ENCODE assay signal across 31 cellular contexts in genomic region chr3:77837626-77838025, GRCh38.
"Had no signal": no experiment of that assay in that cellular context is flagged by ENCODE, and none has a peak within 500 bp of the region (broad histone marks: within the 10 kb centered on the region; RNA-seq: fewer than 3 reads in every experiment).

No MANE protein-coding gene starts in this region.

- H3K9me3 ChIP-seq: ascending aorta, colonic mucosa, MG63 had no signal

- FAIRE-seq: RCC 7860, TTC549 had no signal

- H3K36me3 ChIP-seq: ascending aorta, cardiac muscle cell, colonic mucosa, MG63 had no signal

- H3K4me3 ChIP-seq: ascending aorta, cardiac muscle cell, colonic mucosa, MG63, PC-9 had no signal

- H3K4me2 ChIP-seq: PC-9 had no signal

- H3K27ac Mint-ChIP-seq: activated CD4-positive, alpha-beta T cell treated with anti-CD3 and anti-CD28 coated beads, Interleukin-2, amount 10 ng/mL, durations not matched to agents 24 days and 14 days; activated CD8-positive, alpha-beta T cell treated with anti-CD3 and anti-CD28 coated beads, Interleukin-2, amount 10 ng/mL, durations not matched to agents 7 days and 5 days; activated naive CD4-positive, alpha-beta T cell treated with anti-CD3 and anti-CD28 coated beads, Interleukin-2, amount 50 U/mL, for 24 hours; activated naive CD8-positive, alpha-beta T cell treated with anti-CD3 and anti-CD28 coated beads, Interleukin-2, amount 10 ng/mL, durations not matched to agents 7 days and 5 days; activated T-cell treated with anti-CD3 and anti-CD28 coated beads, Interleukin-2, amount 50 U/mL, for 24 hours; activated T-helper 2 cell treated with anti-CD3 and anti-CD28 coated beads, Interferon-gamma antibody, Interleukin-2, Interleukin-4, amounts not matched to agents 10 μg/mL and 5 μg/mL and 100 μg/mL, durations not matched to agents 14 hours and 24 hours and 36 hours; T-helper 1 cell treated with Interleukin-12 subunit alpha and Interleukin-12 subunit beta and Interleukin-4 antibody, amounts not matched to agents 30 μg/mL and 1 μg/mL, for 36 hours; T-helper 2 cell treated with Interferon-gamma antibody and Interleukin-4, amounts not matched to agents 5 μg/mL and 100 μg/mL, for 36 hours had no signal

- H3K27ac ChIP-seq: ascending aorta, cardiac muscle cell, colonic mucosa, PC-9, RWPE1 had no signal

- H2AFZ ChIP-seq: PC-9 had no signal

- H3K27me3 ChIP-seq: ascending aorta, cardiac muscle cell, colonic mucosa, MG63 had no signal

- H3K27me3 Mint-ChIP-seq: activated CD4-positive, alpha-beta T cell treated with anti-CD3 and anti-CD28 coated beads, Interleukin-2, amount 10 ng/mL, durations not matched to agents 24 days and 14 days; activated naive CD4-positive, alpha-beta T cell treated with anti-CD3 and anti-CD28 coated beads, Interleukin-2, amount 50 U/mL, for 24 hours; activated naive CD8-positive, alpha-beta T cell treated with anti-CD3 and anti-CD28 coated beads, Interleukin-2, amount 10 ng/mL, durations not matched to agents 7 days and 5 days; activated T-cell treated with anti-CD3 and anti-CD28 coated beads, Interleukin-2, amount 50 U/mL, for 24 hours; central memory CD8-positive, alpha-beta T cell had no signal

- DNase-seq: activated CD4-positive, alpha-beta T cell treated with anti-CD3 and anti-CD28 coated beads, Interleukin-2, amount 10 ng/mL, durations not matched to agents 24 days and 14 days; activated CD4-positive, alpha-beta T cell treated with anti-CD3 and anti-CD28 coated beads, Interleukin-2, amount 50 U/mL, for 4 hours; activated CD8-positive, alpha-beta T cell treated with anti-CD3 and anti-CD28 coated beads, Interleukin-2, amount 10 ng/mL, durations not matched to agents 7 days and 5 days; activated gamma-delta T cell; activated naive CD4-positive, alpha-beta T cell treated with Interleukin-2 at 50 U/mL for 16 hours; activated naive CD8-positive, alpha-beta T cell treated with anti-CD3 and anti-CD28 coated beads, Interleukin-2, amount 10 ng/mL, durations not matched to agents 7 days and 5 days; activated T-cell treated with anti-CD3 and anti-CD28 coated beads, Interleukin-2, amount 50 U/mL, for 24 hours; amygdala; colonic mucosa; Kasumi-1; MG63; NCI-H1048; NCI-H1105 treated with DMSO at 0.1 percent for 48 hours; NCI-H1436; NCI-H1694; NCI-H1930; NCI-H2081 treated with DMSO at 0.1 percent for 48 hours; NCI-H524 treated with DMSO at 0.1 percent for 48 hours; PC-9; SIG-M5 had no signal

- H3K36me3 Mint-ChIP-seq: activated naive CD4-positive, alpha-beta T cell treated with anti-CD3 and anti-CD28 coated beads, Interleukin-2, amount 50 U/mL, for 24 hours; activated naive CD8-positive, alpha-beta T cell treated with anti-CD3 and anti-CD28 coated beads, Interleukin-2, amount 10 ng/mL, durations not matched to agents 7 days and 5 days had no signal

- H3K4me1 Mint-ChIP-seq: activated CD4-positive, alpha-beta T cell treated with anti-CD3 and anti-CD28 coated beads, Interleukin-2, amount 10 ng/mL, durations not matched to agents 24 days and 14 days; activated naive CD4-positive, alpha-beta T cell treated with anti-CD3 and anti-CD28 coated beads, Interleukin-2, amount 50 U/mL, for 24 hours; activated naive CD8-positive, alpha-beta T cell treated with anti-CD3 and anti-CD28 coated beads, Interleukin-2, amount 10 ng/mL, durations not matched to agents 7 days and 5 days; central memory CD8-positive, alpha-beta T cell had no signal

- H3K4me1 ChIP-seq: ascending aorta, colonic mucosa had no signal

- ATAC-seq: activated CD8-positive, alpha-beta T cell treated with anti-CD3 and anti-CD28 coated beads, Interleukin-2, amount 10 ng/mL, durations not matched to agents 7 days and 5 days; Right ventricle myocardium inferior had no signal

- H3K4me3 Mint-ChIP-seq: activated CD4-positive, alpha-beta T cell treated with anti-CD3 and anti-CD28 coated beads, Interleukin-2, amount 10 ng/mL, durations not matched to agents 24 days and 14 days; activated CD8-positive, alpha-beta T cell treated with anti-CD3 and anti-CD28 coated beads, Interleukin-2, amount 10 ng/mL, durations not matched to agents 7 days and 5 days; activated naive CD4-positive, alpha-beta T cell treated with anti-CD3 and anti-CD28 coated beads, Interleukin-2, amount 50 U/mL, for 24 hours; activated naive CD8-positive, alpha-beta T cell treated with anti-CD3 and anti-CD28 coated beads, Interleukin-2, amount 10 ng/mL, durations not matched to agents 7 days and 5 days; activated T-cell treated with anti-CD3 and anti-CD28 coated beads, Interleukin-2, amount 50 U/mL, for 24 hours; central memory CD8-positive, alpha-beta T cell; T-helper 1 cell treated with Interleukin-12 subunit alpha and Interleukin-12 subunit beta and Interleukin-4 antibody, amounts not matched to agents 30 μg/mL and 1 μg/mL, for 36 hours; T-helper 2 cell treated with Interferon-gamma antibody and Interleukin-4, amounts not matched to agents 5 μg/mL and 100 μg/mL, for 36 hours had no signal
